ENCODE assay signal across 16 cellular contexts in genomic region chr16:57150682-57151330, GRCh38. TPM values are rescaled to one million over a fixed set of nuclear protein-coding genes. Genes with fewer than 3 reads are reported as not detected.
DNase-seq lines count a peak whose midpoint lies in the region; ATAC-seq and TF ChIP-seq lines count a peak whose summit lies in the region.
"Had no signal": no experiment of that assay in that cellular context is flagged by ENCODE, and none has a peak within 500 bp of the region (broad histone marks: within the 10 kb centered on the region; RNA-seq: fewer than 3 reads in every experiment).

No MANE protein-coding gene starts in this region.

- peak overlapping the region; percentile 22 for H3K27ac Mint-ChIP-seq in central memory CD8-positive, alpha-beta T cell (ENCODE audit: low read depth)
- no peak overlapping the region for H3K27ac Mint-ChIP-seq in HFFc6

- peaks cover 66% of the 10 kb centered on the region for H3K4me1 ChIP-seq in left ventricle myocardium inferior
- peaks cover 5 to 56% (median 33%) of the 10 kb centered on the region in 12 donors for H3K4me1 ChIP-seq in heart left ventricle
- H3K4me1 ChIP-seq in lower lobe of right lung, result peaks cover 45% of the 10 kb centered on the region
- peaks cover 0 to 8% (median 3%) of the 10 kb centered on the region in 4 donors for H3K4me1 ChIP-seq in tibial artery
- H3K4me1 ChIP-seq: A549 had no signal

- ATAC-seq in heart left ventricle, result no peak
- no peak for ATAC-seq in central memory CD8-positive, alpha-beta T cell (replicated peaks; ENCODE audit: extremely low read depth, poor library complexity, severe bottlenecking)
- no peak for ATAC-seq in lower lobe of right lung
- ATAC-seq: A549 had no signal

- H3K27me3 ChIP-seq in left ventricle myocardium inferior (ENCODE audit: low read depth) (no peaks in the 10 kb centered on the region), heart left ventricle (no peaks in the 10 kb centered on the region), lower lobe of right lung (ENCODE audit: low read depth) (no peaks in the 10 kb centered on the region), tibial artery (no peaks in the 10 kb centered on the region), WERI-Rb-1 (ENCODE audit: insufficient read depth, low read depth, severe bottlenecking) (no peaks in the 10 kb centered on the region)
- H3K27me3 ChIP-seq: tibial nerve had no signal

- 83 to 87% (median 85%) methylated on average over 8 to 9 of the region's 9 CpGs for WGBS in heart left ventricle, 4 donors

- TF ChIP-seq CTCF in left ventricle myocardium inferior (IDR thresholded peaks at IDR 0.05; ENCODE audit: borderline replicate concordance) (no peak), heart left ventricle (IDR thresholded peaks at IDR 0.05) (no peak), lower lobe of right lung (IDR thresholded peaks at IDR 0.05) (no peak), HFFc6 (IDR thresholded peaks at IDR 0.05) (no peak), tibial artery (IDR thresholded peaks at IDR 0.05) (no peak), WERI-Rb-1 (IDR thresholded peaks at IDR 0.05; ENCODE audit: low read depth, low read length) (no peak)

- H3K9me3 ChIP-seq in left ventricle myocardium inferior (replicated peaks) (no peaks in the 10 kb centered on the region), heart left ventricle (no peaks in the 10 kb centered on the region), lower lobe of right lung (no peaks in the 10 kb centered on the region), tibial artery (no peaks in the 10 kb centered on the region), WERI-Rb-1 (ENCODE audit: severe bottlenecking) (no peaks in the 10 kb centered on the region)
- H3K9me3 ChIP-seq: A549, tibial nerve had no signal

- intact Hi-C loops in left ventricle myocardium inferior (cut with micrococcal nuclease) (no loop called here), heart left ventricle (cut with DNase I) (loop anchor here in 1 of 10 donors (10.0 kb wide), 1 partner anchor 206 kb away; no protein-coding TSS in a partner anchor), lower lobe of right lung (cut with DNase I) (no loop called here), tibial artery (cut with DNase I; ENCODE audit: low total_unique reads) (no loop called here)

- peaks cover 15% of the 10 kb centered on the region for H3K4me1 Mint-ChIP-seq in central memory CD8-positive, alpha-beta T cell
- peaks cover 21% of the 10 kb centered on the region for H3K4me1 Mint-ChIP-seq in HFFc6 (ENCODE audit: low read depth)

- no peak overlapping the region for H3K4me3 ChIP-seq in left ventricle myocardium inferior
- H3K4me3 ChIP-seq in heart left ventricle, result no peak overlapping the region
- no peak overlapping the region for H3K4me3 ChIP-seq in lower lobe of right lung
- no peak overlapping the region for H3K4me3 ChIP-seq in tibial artery
- no peak overlapping the region for H3K4me3 ChIP-seq in WERI-Rb-1 (ENCODE audit: low read depth, low read length)
- H3K4me3 ChIP-seq: A549, tibial nerve had no signal

- no peaks in the 10 kb centered on the region for H3K27me3 Mint-ChIP-seq in central memory CD8-positive, alpha-beta T cell
- H3K27me3 Mint-ChIP-seq in HFFc6 (ENCODE audit: insufficient read depth), result peaks cover 5% of the 10 kb centered on the region

- peaks cover 40% of the 10 kb centered on the region for H3K36me3 ChIP-seq in left ventricle myocardium inferior
- H3K36me3 ChIP-seq in heart left ventricle, result peaks cover 0 to 65% (median 40%) of the 10 kb centered on the region in 9 donors
- H3K36me3 ChIP-seq in lower lobe of right lung, result peaks cover 42% of the 10 kb centered on the region
- H3K36me3 ChIP-seq in tibial artery, result peaks cover 35 to 76% (median 39%) of the 10 kb centered on the region in 3 donors
- H3K36me3 ChIP-seq in WERI-Rb-1, result peaks cover 14% of the 10 kb centered on the region

- no peak for TF ChIP-seq POLR2A in heart left ventricle (IDR thresholded peaks at IDR 0.05)

- peaks cover 24% of the 10 kb centered on the region for H3K36me3 Mint-ChIP-seq in central memory CD8-positive, alpha-beta T cell (ENCODE audit: insufficient read depth)
- H3K36me3 Mint-ChIP-seq in HFFc6 (ENCODE audit: low read depth), result 0 out of 2 replicates have a peak, but pooled peaks cover 6% of the 10 kb centered on the region

- H3K27ac ChIP-seq in left ventricle myocardium inferior (replicated peaks), result peak overlapping the region; percentile 81
- H3K27ac ChIP-seq in heart left ventricle, result peak overlapping the region in 1 of 12 donors; percentile 88
- peak overlapping the region; percentile 36 for H3K27ac ChIP-seq in lower lobe of right lung
- no peak overlapping the region for H3K27ac ChIP-seq in tibial artery
- no peak overlapping the region for H3K27ac ChIP-seq in WERI-Rb-1
- H3K27ac ChIP-seq: A549 had no signal

- DNase-seq in left ventricle myocardium inferior (no peak), heart left ventricle (no peak), lower lobe of right lung (no peak), HFFc6 (no peak), tibial artery (no peak), WERI-Rb-1 (no peak)
- no peak for DNase-seq in central memory CD8-positive, alpha-beta T cell (ENCODE audit: low spot score in 2 of 2)
- no peak for DNase-seq in stimulated activated naive CD4-positive, alpha-beta T cell treated with Interleukin-2 at 50 U/mL for 16 hours (lab: John Stamatoyannopoulos, UW)
- DNase-seq: activated CD4-positive, CD25-positive, alpha-beta regulatory T cell; activated gamma-delta T cell; mesenchymal stem cell; retina; T-helper 1 cell had no signal

- H3K4me3 Mint-ChIP-seq in central memory CD8-positive, alpha-beta T cell, result no peak overlapping the region
- no peak overlapping the region for H3K4me3 Mint-ChIP-seq in HFFc6
- H3K4me3 Mint-ChIP-seq: nephron had no signal

- no peaks in the 10 kb centered on the region for H3K9me3 Mint-ChIP-seq in central memory CD8-positive, alpha-beta T cell
- H3K9me3 Mint-ChIP-seq in HFFc6, result no peaks in the 10 kb centered on the region
- H3K9me3 Mint-ChIP-seq: nephron had no signal

RNA-seq across cellular contexts. Expression of gene PSME3IP1, which starts 35.0 kb away (rescaled TPM):
- total RNA-seq in left ventricle myocardium inferior (56.3 TPM), heart left ventricle (10 to 100 TPM; 48.8 to 71.9 (median 65.8) TPM), lower lobe of right lung (79.8 TPM)
- polyA plus RNA-seq in heart left ventricle, result 10 to 100 TPM; 37.8 to 74.6 TPM
- total RNA-seq in HFFc6 (2021; fragmentation: NEBNext Ultra II Directional; extraction: Animal tissue kit (Norgen Biotek cat#: 25700)), result 10 to 100 TPM; 55.9 to 85.0 (median 76.5) TPM

RNA-seq across cellular contexts. Expression of gene RSPRY1, which starts 35.3 kb away (rescaled TPM):
- 14.0 TPM for total RNA-seq in left ventricle myocardium inferior
- total RNA-seq in heart left ventricle, result 10 to 100 TPM; 13.4 to 22.9 (median 17.1) TPM
- 10 to 100 TPM in 1 of 2 donors, 1 to 10 TPM in 1; 5.4 to 22.2 TPM for polyA plus RNA-seq in heart left ventricle
- total RNA-seq in lower lobe of right lung, result 34.9 TPM
- 10 to 100 TPM; 38.8 to 51.9 (median 47.7) TPM for total RNA-seq in HFFc6 (2021; fragmentation: NEBNext Ultra II Directional; extraction: Animal tissue kit (Norgen Biotek cat#: 25700))

RNA-seq across cellular contexts. Expression of gene CPNE2, which starts 58.4 kb away (rescaled TPM):
- total RNA-seq in left ventricle myocardium inferior, result 13.7 TPM
- 10 to 100 TPM in 6 of 9 donors, 1 to 10 TPM in 3; 7.2 to 23.6 (median 11.9) TPM for total RNA-seq in heart left ventricle
- polyA plus RNA-seq in heart left ventricle, result 10 to 100 TPM; 18.8 to 20.4 TPM
- total RNA-seq in lower lobe of right lung, result 55.3 TPM
- total RNA-seq in HFFc6 (2021; fragmentation: NEBNext Ultra II Directional; extraction: Animal tissue kit (Norgen Biotek cat#: 25700)), result 10 to 100 TPM; 13.0 to 29.6 (median 23.3) TPM

Comparison
In these comparisons a context has a peak if more than half of its experiments do, and no peak if none do; other contexts are left out.
1. H3K27ac ChIP-seq: peak in left ventricle myocardium inferior (single experiment) and lower lobe of right lung (single experiment); none in tibial artery (0 of 2) and WERI-Rb-1 (single experiment).